In genomic region chr19:8826371-8826770, GRCh38 we compare ENCODE assay signal across 20 cellular contexts. TPM values are rescaled to one million over a fixed set of nuclear protein-coding genes. Genes with fewer than 3 reads are reported as not detected.
"Had no signal": no experiment of that assay in that cellular context is flagged by ENCODE, and none has a peak within 500 bp of the region (broad histone marks: within the 10 kb centered on the region; RNA-seq: fewer than 3 reads in every experiment).

No MANE protein-coding gene starts in this region.

- H3K36me3 ChIP-seq: WERI-Rb-1 had no signal

- H3K9me3 ChIP-seq: esophagus squamous epithelium, sigmoid colon, thyroid gland had no signal

- H3K27me3 Mint-ChIP-seq: activated CD4-positive, alpha-beta memory T cell treated with anti-CD3 and anti-CD28 coated beads for 36 hours; activated naive CD8-positive, alpha-beta T cell; dendritic cell treated with granulocyte-macrophage colony-stimulating factor and Interleukin-4, amounts not matched to agents 40 ng/mL and 50 ng/mL, for 4 days; stimulated activated naive B cell treated with anti-CD40 and anti-IgM and Interleukin-4, amounts not matched to agents 10 μg/mL and 1 μg/mL and 100 μg/mL, for 72 hours had no signal

- H3K27ac ChIP-seq: esophagus squamous epithelium, sigmoid colon, thyroid gland, WERI-Rb-1 had no signal

- H3K36me3 Mint-ChIP-seq: natural killer cell had no signal

- H3K27ac Mint-ChIP-seq: activated CD4-positive, alpha-beta memory T cell treated with anti-CD3 and anti-CD28 coated beads for 36 hours; activated naive CD8-positive, alpha-beta T cell; dendritic cell treated with granulocyte-macrophage colony-stimulating factor and Interleukin-4, amounts not matched to agents 40 ng/mL and 50 ng/mL, for 4 days; natural killer cell; stimulated activated naive B cell treated with anti-CD40 and anti-IgM and Interleukin-4, amounts not matched to agents 10 μg/mL and 1 μg/mL and 100 μg/mL, for 72 hours had no signal

- H3K4me3 ChIP-seq: esophagus squamous epithelium, sigmoid colon, thyroid gland had no signal

- H3K27me3 ChIP-seq: esophagus squamous epithelium, sigmoid colon, thyroid gland had no signal

- DNase-seq: activated CD4-positive, alpha-beta memory T cell treated with anti-CD3 and anti-CD28 coated beads for 36 hours; activated T-cell treated with anti-CD3 and anti-CD28 coated beads for 4 hours; effector CD8-positive, alpha-beta T cell; esophagus squamous epithelium; mesenchymal stem cell; natural killer cell; nucleus accumbens; posterior cingulate gyrus; sigmoid colon; stimulated activated naive B cell treated with anti-CD40 and anti-IgM and Interleukin-4, amounts not matched to agents 10 μg/mL and 1 μg/mL and 100 μg/mL, for 72 hours; thyroid gland; WERI-Rb-1 had no signal

- H3K9me3 Mint-ChIP-seq: natural killer cell had no signal

- ATAC-seq: natural killer cell; stimulated activated naive B cell treated with anti-CD40 and anti-IgM and Interleukin-4, amounts not matched to agents 10 μg/mL and 1 μg/mL and 100 μg/mL, for 72 hours had no signal

- H3K4me3 Mint-ChIP-seq: activated CD4-positive, alpha-beta memory T cell treated with anti-CD3 and anti-CD28 coated beads for 36 hours; activated naive CD8-positive, alpha-beta T cell; dendritic cell treated with granulocyte-macrophage colony-stimulating factor and Interleukin-4, amounts not matched to agents 40 ng/mL and 50 ng/mL, for 4 days; natural killer cell; stimulated activated naive B cell treated with anti-CD40 and anti-IgM and Interleukin-4, amounts not matched to agents 10 μg/mL and 1 μg/mL and 100 μg/mL, for 72 hours had no signal

RNA-seq across cellular contexts. Expression of gene MBD3L1, which starts 5.8 kb away (rescaled TPM):
- total RNA-seq: activated CD4-positive, alpha-beta memory T cell treated with anti-CD3 and anti-CD28 coated beads for 36 hours; cerebellum; endothelial cell of umbilical vein; esophagus squamous epithelium; lower leg skin; natural killer cell; renal cortical epithelial cell; sigmoid colon; T-helper 2 cell treated with Interferon-gamma antibody and Interleukin-4, amounts not matched to agents 100 ng/mL and 5 ng/mL, for 36 hours; thyroid gland; urinary bladder had no signal
- polyA plus RNA-seq: endothelial cell of umbilical vein, sigmoid colon, urinary bladder had no signal
